Comparison of ENCODE assay signal across 17 cellular contexts in genomic region chr11:94928146-94928995, GRCh38. TPM values are rescaled to one million over a fixed set of nuclear protein-coding genes. Genes with fewer than 3 reads are reported as not detected.
DNase-seq lines count a peak whose midpoint lies in the region; FAIRE-seq and TF ChIP-seq lines count a peak whose summit lies in the region.
"Had no signal": no experiment of that assay in that cellular context is flagged by ENCODE, and none has a peak within 500 bp of the region (broad histone marks: within the 10 kb centered on the region; RNA-seq: fewer than 3 reads in every experiment).

No MANE protein-coding gene starts in this region.

- H3K27ac ChIP-seq in ascending aorta = peak overlapping the region; percentile 75 to 79
- peak overlapping the region in 2 of 3 donors; percentile 81 to 87 for H3K27ac ChIP-seq in thyroid gland
- H3K27ac ChIP-seq: PC-9 had no signal

- peaks cover 85% of the 10 kb centered on the region for H3K4me1 Mint-ChIP-seq in HFFc6 (ENCODE audit: low read depth)

- H3K9me3 Mint-ChIP-seq in HFFc6 = no peaks in the 10 kb centered on the region

- H3K27ac Mint-ChIP-seq in HFFc6 = peak overlapping the region; percentile 93
- H3K27ac Mint-ChIP-seq: activated naive CD8-positive, alpha-beta T cell treated with anti-CD3 and anti-CD28 coated beads, Interleukin-2, amount 50 U/mL, for 24 hours; CD4-positive, alpha-beta memory T cell; progenitor cell of endocrine pancreas had no signal

- H3K4me1 ChIP-seq in ascending aorta (peaks cover 12 to 23% of the 10 kb centered on the region in 2 donors), thyroid gland (peaks cover 13 to 30% of the 10 kb centered on the region in 2 donors), BE2C (peaks cover 8% of the 10 kb centered on the region)

- FAIRE-seq in GM12891 (lab: Jason Lieb, UNC) = no peak
- FAIRE-seq: G401.6, urothelium cell line had no signal

- H3K4me3 ChIP-seq in ascending aorta (no peak overlapping the region), thyroid gland (replicated peaks in 1 of 3) (no peak overlapping the region), BE2C (ENCODE audit: low read depth, low read length) (no peak overlapping the region)
- H3K4me3 ChIP-seq: PC-9 had no signal

- H3K4me3 Mint-ChIP-seq in HFFc6 = peak overlapping the region; percentile 2; the same call in 1 of the 2 replicates
- H3K4me3 Mint-ChIP-seq: activated naive CD8-positive, alpha-beta T cell treated with anti-CD3 and anti-CD28 coated beads, Interleukin-2, amount 50 U/mL, for 24 hours; CD4-positive, alpha-beta memory T cell had no signal

- peaks cover 1% of the 10 kb centered on the region; the same call in 1 of the 2 replicates for H3K27me3 Mint-ChIP-seq in HFFc6 (ENCODE audit: insufficient read depth)
- H3K27me3 Mint-ChIP-seq: activated naive CD8-positive, alpha-beta T cell treated with anti-CD3 and anti-CD28 coated beads, Interleukin-2, amount 50 U/mL, for 24 hours; T-cell had no signal

- H3K36me3 ChIP-seq in ascending aorta (no peaks in the 10 kb centered on the region), thyroid gland (no peaks in the 10 kb centered on the region), BE2C (no peaks in the 10 kb centered on the region)

- H3K9me3 ChIP-seq in ascending aorta = no peaks in the 10 kb centered on the region
- no peaks in the 10 kb centered on the region for H3K9me3 ChIP-seq in thyroid gland
- H3K9me3 ChIP-seq in BE2C = no peaks in the 10 kb centered on the region; the same call in none of the 2 replicates

- no peak for DNase-seq in HFFc6
- no peak for DNase-seq in ascending aorta (ENCODE audit: low spot score in 2 of 2)
- DNase-seq in medulla oblongata (ENCODE audit: extremely low spot score) = peak; percentile 66
- no peak for DNase-seq in thyroid gland
- DNase-seq in NCI-H1417 (lab: John Stamatoyannopoulos, UW) = no peak
- no peak for DNase-seq in BE2C
- DNase-seq in GM12891 (ENCODE audit: insufficient read length, low spot score) = no peak
- DNase-seq: activated naive CD8-positive, alpha-beta T cell treated with anti-CD3 and anti-CD28 coated beads, Interleukin-2, amount 50 U/mL, for 24 hours; activated T-cell treated with anti-CD3 and anti-CD28 coated beads, Interleukin-2, amount 50 U/mL, for 1 hour; CD4-positive, alpha-beta memory T cell; GOT3; NCI-H1436 treated with DMSO at 0.1 percent for 48 hours; PC-9; T-cell had no signal

- TF ChIP-seq POLR2A in thyroid gland (IDR thresholded peaks at IDR 0.05) (no peak), GM12891 (IDR thresholded peaks at IDR 0.05; ENCODE audit: low read depth, low read length) (no peak)

- intact Hi-C loops in ascending aorta (cut with DNase I) (no loop called here), thyroid gland (cut with DNase I) (no loop called here)

- WGBS in thyroid gland, 2 donors = 88 to 94% methylated on average over 1 of the region's 1 CpG

- 0 out of 2 replicates have a peak, but pooled peaks cover 5% of the 10 kb centered on the region for H3K36me3 Mint-ChIP-seq in HFFc6 (ENCODE audit: low read depth)
- H3K36me3 Mint-ChIP-seq: CD4-positive, alpha-beta memory T cell; T-cell had no signal

- TF ChIP-seq CTCF in HFFc6 (IDR thresholded peaks at IDR 0.05) (no peak), ascending aorta (IDR thresholded peaks at IDR 0.05) (no peak), thyroid gland (IDR thresholded peaks at IDR 0.05) (no peak), BE2C (IDR thresholded peaks at IDR 0.05; ENCODE audit: low read depth, low read length) (no peak)

- H3K27me3 ChIP-seq in ascending aorta (no peaks in the 10 kb centered on the region), thyroid gland (no peaks in the 10 kb centered on the region), BE2C (no peaks in the 10 kb centered on the region)

TF ChIP-seq in GM12891, 5 proteins besides CTCF, POLR2A, EP300 and RAD21:
- TF ChIP-seq PAX5 (IDR thresholded peaks at IDR 0.05; ENCODE audit: insufficient read depth, low read length, severe bottlenecking) (no peak), TAF1 (IDR thresholded peaks at IDR 0.05; ENCODE audit: low read depth, low read length) (no peak), POU2F2 (IDR thresholded peaks at IDR 0.05; ENCODE audit: low read depth, low read length) (no peak), POLR2AphosphoS5 (IDR thresholded peaks at IDR 0.05; ENCODE audit: low read depth, low read length) (no peak), SPI1 (IDR thresholded peaks at IDR 0.05; ENCODE audit: low read depth, low read length) (no peak)

RNA-seq across cellular contexts. Expression of gene CWC15, which starts 45.0 kb away (rescaled TPM):
- total RNA-seq in HFFc6 (2021; fragmentation: NEBNext Ultra II Directional; extraction: Animal tissue kit (Norgen Biotek cat#: 25700)) = 10 to 100 TPM; 54.4 to 84.5 (median 64.5) TPM
- total RNA-seq in ascending aorta (16.2 TPM), thyroid gland (10 to 100 TPM; 25.7 to 61.6 (median 43.6) TPM)
- polyA plus RNA-seq in BE2C (2012; ENCODE audit: insufficient read depth, insufficient read length, low read depth) = 123 TPM
- 74.7 TPM for polyA plus RNA-seq in GM12891 (2012; ENCODE audit: low read depth, missing spikeins)

RNA-seq across cellular contexts. Expression of gene KDM4D, which starts 45.1 kb away (rescaled TPM):
- total RNA-seq in HFFc6 (2021; fragmentation: NEBNext Ultra II Directional; extraction: Animal tissue kit (Norgen Biotek cat#: 25700)) = 1 to 10 TPM in 1 of 6 experiments, under 1 TPM in 5; 0.33 to 1.1 (median 0.64) TPM
- not detected for total RNA-seq in ascending aorta
- 1 to 10 TPM in 2 of 4 donors, under 1 TPM in 2; 0.83 to 1.2 (median 0.98) TPM for total RNA-seq in thyroid gland
- polyA plus RNA-seq in BE2C (2012; ENCODE audit: insufficient read depth, insufficient read length, low read depth) = 1.6 TPM
- 0.53 TPM for polyA plus RNA-seq in GM12891 (2012; ENCODE audit: low read depth, missing spikeins)
